In genomic region chr11:112881461-112881860, GRCh38 we compare ENCODE assay signal across 8 cellular contexts.
A peak's percentile ranks its signal among the peaks of the same experiment; 100 is the strongest.
DNase-seq lines count a peak whose midpoint lies in the region; ATAC-seq, FAIRE-seq and TF ChIP-seq lines count a peak whose summit lies in the region.

No MANE protein-coding gene starts in this region.

- no peak overlapping the region for H4K8ac ChIP-seq in H1 (ENCODE audit: extremely low read depth, insufficient read depth, low read length)

- H2BK20ac ChIP-seq in H1 (ENCODE audit: low read length): no peak overlapping the region

- no peaks in the 10 kb centered on the region for H3K79me2 ChIP-seq in H1 (ENCODE audit: control insufficient read depth in 1 of 2, insufficient read depth in 2 of 2, low read length in 2 of 2)

- TF ChIP-seq CTCF in H1 (IDR thresholded peaks at IDR 0.05; ENCODE audit: control extremely low read depth in 1 of 3, insufficient read depth in 1 of 3, low read depth in 1 of 3, low read length in 3 of 3) (no peak), lower lobe of right lung (IDR thresholded peaks at IDR 0.05) (no peak), transverse colon (IDR thresholded peaks at IDR 0.05) (no peak)

- H2AFZ ChIP-seq in H1 (ENCODE audit: low read length): peak overlapping the region; percentile 100

- no peaks in the 10 kb centered on the region for H4K20me1 ChIP-seq in H1 (replicated peaks in 1 of 2; ENCODE audit: control insufficient read depth in 1 of 2, insufficient read depth in 2 of 2, low read length in 2 of 2)

- TF ChIP-seq POLR2A in H1 (IDR thresholded peaks at IDR 0.05; ENCODE audit: control extremely low read depth in 1 of 2, low read depth in 2 of 2, low read length in 2 of 2): peak in 1 of 2 experiments; percentile 21; a peak in 1 of 3 replicates
- TF ChIP-seq POLR2A in transverse colon (IDR thresholded peaks at IDR 0.05): no peak

- H3K4me1 ChIP-seq in H1 (replicated peaks in 1 of 4; ENCODE audit: control insufficient read depth in 3 of 4, insufficient read depth in 4 of 4, low read length in 3 of 4) (peaks cover 0 to 11% (median 3%) of the 10 kb centered on the region in 4 experiments; a peak in 6 of 7 replicates), lower lobe of right lung (no peaks in the 10 kb centered on the region), transverse colon (no peaks in the 10 kb centered on the region)

- H3K27ac ChIP-seq in H1 (ENCODE audit: low read depth, low read length) (no peak overlapping the region), lower lobe of right lung (no peak overlapping the region), transverse colon (peak overlapping the region in 1 of 4 donors; percentile 29)

- no peak overlapping the region for H3K18ac ChIP-seq in H1 (ENCODE audit: extremely low read depth, low read length)

- no peak for TF ChIP-seq RAD21 in H1 (IDR thresholded peaks at IDR 0.05 in 1 of 2, conservative IDR thresholded peaks at IDR 0.05 in 1 of 2; ENCODE audit: low read depth in 2 of 2, low read length in 2 of 2)

- H3K9me3 ChIP-seq in H1 (ENCODE audit: insufficient read depth in 2 of 2, low read depth in 1 of 2, low read length in 1 of 2): no peaks in the 10 kb centered on the region
- H3K9me3 ChIP-seq in lower lobe of right lung: no peaks in the 10 kb centered on the region
- H3K9me3 ChIP-seq in transverse colon: no peaks in the 10 kb centered on the region

- no peaks in the 10 kb centered on the region; the same call in 1 of the 2 replicates for H3K79me1 ChIP-seq in H1 (ENCODE audit: low read depth, low read length)

- peak; percentile 55 for FAIRE-seq in H1 (lab: Jason Lieb, UNC)

- no peak overlapping the region for H4K91ac ChIP-seq in H1 (replicated peaks; ENCODE audit: insufficient read length, low read length)

- TF ChIP-seq EP300 in H1 (IDR thresholded peaks at IDR 0.05; ENCODE audit: borderline replicate concordance in 1 of 2, low read depth in 2 of 2, low read length in 2 of 2) (no peak), transverse colon (IDR thresholded peaks at IDR 0.05; ENCODE audit: low read depth) (no peak)

- no peak overlapping the region for H2AK5ac ChIP-seq in H1 (ENCODE audit: low read depth, low read length)

- H3K27me3 ChIP-seq in H1 (replicated peaks in 1 of 4; ENCODE audit: control insufficient read depth in 3 of 4, extremely low read depth in 1 of 4, insufficient read depth in 3 of 4, low read length in 3 of 4) (peaks cover 0 to 5% (median 2%) of the 10 kb centered on the region in 4 experiments; a peak in 4 of 7 replicates), lower lobe of right lung (ENCODE audit: low read depth) (no peaks in the 10 kb centered on the region), transverse colon (no peaks in the 10 kb centered on the region)

- H2BK12ac ChIP-seq in H1 (ENCODE audit: low read depth, low read length): no peak overlapping the region

- H3K14ac ChIP-seq in H1 (ENCODE audit: insufficient read length): no peak overlapping the region

- no peak overlapping the region for H2BK120ac ChIP-seq in H1 (replicated peaks; ENCODE audit: low read depth, low read length)

- POLR2A ChIA-PET in H1 (lab: Charles Lee; ENCODE audit: partially characterized antibody): interaction anchor here (1.5 kb wide), 1 partner anchor 14 kb away, joined by 3 read pairs; no protein-coding TSS in a partner anchor

- H3K56ac ChIP-seq in H1 (replicated peaks; ENCODE audit: insufficient read length, low read depth, low read length): no peak overlapping the region

- intact Hi-C loops in lower lobe of right lung (cut with DNase I): no loop called here
- intact Hi-C loops in transverse colon (cut with DNase I; ENCODE audit: low total_unique reads): no loop called here

- in situ Hi-C loops in transverse colon (cut with MboI; ENCODE audit: low pct_ligation_motif_present in 1 of 4, low pct_unique_long_range_greater_than_20kb in 1 of 4, low sequenced_read_pairs in 3 of 4): no loop called here

- peak overlapping the region; percentile 24 for H4K5ac ChIP-seq in H1 (ENCODE audit: insufficient read length, low read depth, low read length)

- H3K4ac ChIP-seq in H1 (replicated peaks; ENCODE audit: insufficient read length, low read depth, low read length): no peak overlapping the region

- ATAC-seq in lower lobe of right lung (peak; percentile 72 to 73), HG03521 (IDR thresholded peaks at IDR 0.05; ENCODE audit: unreplicated experiment) (no peak), GM21526 (IDR thresholded peaks at IDR 0.05; ENCODE audit: low FRiP score, unreplicated experiment) (no peak)

- H3K4me3 ChIP-seq in H1 (ENCODE audit: extremely low read depth in 1 of 4, insufficient read depth in 2 of 4, low read depth in 3 of 4, low read length in 4 of 4) (peak overlapping the region; percentile 31 to 57 (median 38); a peak in 6 of 8 replicates), lower lobe of right lung (peak overlapping the region; percentile 21), transverse colon (peak overlapping the region in 2 of 4 donors; percentile 20 to 36)

- H3K36me3 ChIP-seq in H1 (ENCODE audit: control insufficient read depth in 2 of 4, insufficient read depth in 4 of 4, low read length in 3 of 4): no peaks in the 10 kb centered on the region
- H3K36me3 ChIP-seq in lower lobe of right lung: no peaks in the 10 kb centered on the region
- H3K36me3 ChIP-seq in transverse colon: no peaks in the 10 kb centered on the region

- no peaks in the 10 kb centered on the region for H3K23me2 ChIP-seq in H1 (ENCODE audit: low read depth, low read length)

- peak overlapping the region in 1 of 4 experiments; percentile 48; a peak in 1 of 7 replicates for H3K9ac ChIP-seq in H1 (replicated peaks in 1 of 4; ENCODE audit: extremely low read depth in 1 of 4, low read depth in 3 of 4, low read length in 3 of 4)

- no peak overlapping the region for H3K23ac ChIP-seq in H1 (ENCODE audit: insufficient read length)

- H3K4me2 ChIP-seq in H1 (ENCODE audit: insufficient read depth in 1 of 2, low read depth in 2 of 2, low read length in 2 of 2): peak overlapping the region; percentile 50 to 70

- CTCF ChIA-PET in H1 (lab: Charles Lee; ENCODE audit: partially characterized antibody): no interaction called here

- WGBS in H1 (ENCODE audit: extremely low coverage in 1 of 2, insufficient coverage in 1 of 2, insufficient read length in 1 of 2, insufficient replicate concordance in 2 of 2, low coverage in 1 of 2, low lambda C conversion rate in 2 of 2, missing lambda C conversion rate in 1 of 2), 2 experiments: 29% methylated on average over 17 of the region's 17 CpGs; no CpG with 5 or more reads in 1 of the 2 experiments
- 53% methylated on average over 17 of the region's 17 CpGs; no CpG with 5 or more reads in 1 of the 2 donors for WGBS in transverse colon (ENCODE audit: low coverage in 1 of 2), 2 donors

- H2BK15ac ChIP-seq in H1 (ENCODE audit: low read length): no peak overlapping the region

- DNase-seq in COR-L47 (lab: John Stamatoyannopoulos, UW) (peak; percentile 77), NCI-H2227 treated with DMSO at 0.1 percent for 48 hours (lab: John Stamatoyannopoulos, UW) (peak; percentile 86), H1 (ENCODE audit: low read depth in 1 of 2, low spot score in 2 of 2) (peak; percentile 7 to 83), lower lobe of right lung (peak; percentile 55), transverse colon (peak; percentile 31)
- DNase-seq in effector CD8-positive, alpha-beta T cell (lab: John Stamatoyannopoulos, UW): no peak

- H2BK5ac ChIP-seq in H1 (ENCODE audit: low read depth, low read length): no peak overlapping the region; the same call in 1 of the 2 replicates

TF ChIP-seq in H1, 55 proteins besides CTCF, POLR2A, EP300 and RAD21 (continues in another document):
- TF ChIP-seq CHD2 (IDR thresholded peaks at IDR 0.05; ENCODE audit: low read length): 0 out of 2 replicates have a peak, but pooled peaks have one; percentile 44
- no peak for TF ChIP-seq PHF8 (conservative IDR thresholded peaks at IDR 0.05; ENCODE audit: low read depth, low read length)
- TF ChIP-seq ATF3 (IDR thresholded peaks at IDR 0.05; ENCODE audit: insufficient read depth, low read depth, low read length): no peak
- TF ChIP-seq POU5F1 (IDR thresholded peaks at IDR 0.05; ENCODE audit: low read depth, low read length): no peak
- TF ChIP-seq SRF (IDR thresholded peaks at IDR 0.05; ENCODE audit: low read depth, low read length): no peak
- peak; percentile 59; the same call in 1 of the 2 replicates for TF ChIP-seq TAF1 (IDR thresholded peaks at IDR 0.05; ENCODE audit: low read depth, low read length)
- no peak for TF ChIP-seq JUN (IDR thresholded peaks at IDR 0.05; ENCODE audit: low read depth, low read length)
- TF ChIP-seq RNF2 (IDR thresholded peaks at IDR 0.05; ENCODE audit: borderline replicate concordance, low read depth, low read length, missing control alignments, poor library complexity, severe bottlenecking): no peak
- TF ChIP-seq SIX5 (IDR thresholded peaks at IDR 0.05; ENCODE audit: low read depth, low read length): no peak
- TF ChIP-seq MAFK (IDR thresholded peaks at IDR 0.05; ENCODE audit: low read depth, low read length): no peak
- peak; percentile 9; the same call in 1 of the 2 replicates for TF ChIP-seq MAX (IDR thresholded peaks at IDR 0.05)
- no peak for TF ChIP-seq POLR2AphosphoS5 (IDR thresholded peaks at IDR 0.05; ENCODE audit: low read depth, low read length)
- TF ChIP-seq HDAC6 (IDR thresholded peaks at IDR 0.05; ENCODE audit: low read depth, low read length): no peak
- TF ChIP-seq KDM5A (IDR thresholded peaks at IDR 0.05; ENCODE audit: low read length): no peak

Comparison
In these comparisons a context has a peak if more than half of its experiments do, and no peak if none do; other contexts are left out.
1. ATAC-seq: peak in lower lobe of right lung (2 of 2); none in HG03521 (single experiment) and GM21526 (single experiment).